Comparison of ENCODE assay signal across 8 cellular contexts in the genomic region with DNA sequence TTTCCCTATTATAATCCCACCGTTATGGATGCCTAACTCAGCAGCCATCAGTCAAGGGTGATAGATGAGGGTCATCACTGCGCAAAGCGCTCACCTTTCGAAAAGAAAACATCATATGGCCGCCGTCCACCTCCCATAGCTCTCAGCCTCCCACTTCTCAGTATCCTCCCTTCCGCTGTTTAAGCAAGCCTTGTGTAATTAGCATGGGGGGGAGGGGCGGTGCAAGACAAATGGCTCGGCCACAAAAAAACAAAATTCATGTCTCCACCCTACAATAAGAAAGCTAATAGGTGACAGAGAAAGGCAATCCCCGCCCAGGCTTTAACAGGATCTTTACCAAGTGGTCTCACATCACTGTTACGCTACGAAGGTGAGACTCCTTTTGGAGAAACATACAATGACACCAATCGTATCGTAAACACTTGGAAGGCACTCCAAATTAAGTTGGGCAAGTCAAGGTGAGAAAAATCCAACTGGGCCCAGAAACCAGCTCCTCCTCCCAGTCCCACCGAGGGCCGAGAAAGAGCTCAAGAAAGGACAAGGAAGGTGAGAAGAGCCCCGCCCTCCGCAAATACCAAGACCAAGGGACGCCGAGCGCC. TPM values are rescaled to one million over a fixed set of nuclear protein-coding genes. Genes with fewer than 3 reads are reported as not detected.
DNase-seq lines count a peak whose midpoint lies in the region; TF ChIP-seq lines count a peak whose summit lies in the region.

No MANE protein-coding gene starts in this region.

- H3K4me3 ChIP-seq in epithelial cell of proximal tubule (ENCODE audit: low read depth, low read length), result peak overlapping the region; percentile 84
- H3K4me3 ChIP-seq in thymus (ENCODE audit: low read length), result peak overlapping the region; percentile 49

- no peak for TF ChIP-seq CTCF in GM20000 (IDR thresholded peaks at IDR 0.05; ENCODE audit: extremely low read depth, missing control alignments)
- no peak for TF ChIP-seq CTCF in epithelial cell of proximal tubule (conservative IDR thresholded peaks at IDR 0.05; ENCODE audit: low read depth, low read length)

- DNase-seq in AG08396 (ENCODE audit: low spot score) (peak; percentile 48), GM20000 (ENCODE audit: low spot score) (peak; percentile 63), NCI-H345 (lab: John Stamatoyannopoulos, UW) (peak; percentile 14), epithelial cell of proximal tubule (ENCODE audit: low read depth) (no peak), myocyte (ENCODE audit: low read depth) (peak; percentile 39), superior temporal gyrus (ENCODE audit: extremely low spot score) (no peak)
- DNase-seq in activated CD8-positive, alpha-beta memory T cell treated with anti-CD3 and anti-CD28 coated beads, Interleukin-2, amount 50 U/mL, for 1 hour (ENCODE audit: extremely low read depth), result peak; percentile 48

- under 1% methylated on average over 21 of the region's 21 CpGs for WGBS in thymus

- peaks cover 26% of the 10 kb centered on the region for H3K4me1 ChIP-seq in thymus (ENCODE audit: control insufficient read depth, insufficient read depth, low read length)

- H3K27ac ChIP-seq in thymus (ENCODE audit: low read depth), result peak overlapping the region; percentile 83

- no peaks in the 10 kb centered on the region for H3K27me3 ChIP-seq in thymus (ENCODE audit: control insufficient read depth, insufficient read depth)

- no peaks in the 10 kb centered on the region for H3K9me3 ChIP-seq in thymus (ENCODE audit: control insufficient read depth)

- H3K36me3 ChIP-seq in thymus (ENCODE audit: control insufficient read depth, insufficient read depth), result peaks cover 32% of the 10 kb centered on the region

RNA-seq across cellular contexts. Expression of gene DDX39B, which starts 0.6 kb away (rescaled TPM):
- 304 and 669 TPM in 2 replicates for total RNA-seq in epithelial cell of proximal tubule
- total RNA-seq in myocyte, result 290 and 382 TPM in 2 replicates
- 247 TPM for polyA plus RNA-seq in myocyte (2012)
- polyA plus RNA-seq in thymus, result 761 TPM

RNA-seq across cellular contexts. Expression of gene ATP6V1G2, which starts 5.2 kb away (rescaled TPM):
- 0.14 and 0.52 TPM in 2 replicates for total RNA-seq in epithelial cell of proximal tubule
- total RNA-seq in myocyte, result 4.8 and 8.5 TPM in 2 replicates
- 5.4 TPM for polyA plus RNA-seq in myocyte (2012)
- polyA plus RNA-seq in thymus, result 2.5 TPM

RNA-seq across cellular contexts. Expression of gene NFKBIL1, which starts 6.2 kb away (rescaled TPM):
- total RNA-seq in epithelial cell of proximal tubule, result 11.8 and 17.8 TPM in 2 replicates
- total RNA-seq in myocyte, result 26.1 and 28.3 TPM in 2 replicates
- 25.6 TPM for polyA plus RNA-seq in myocyte (2012)
- 23.6 TPM for polyA plus RNA-seq in thymus

RNA-seq across cellular contexts. Expression of gene MCCD1, which starts 12.4 kb away (rescaled TPM):
- total RNA-seq in epithelial cell of proximal tubule, result not detected in 2 replicates
- not detected in 2 replicates for total RNA-seq in myocyte
- 0.10 TPM for polyA plus RNA-seq in myocyte (2012)
- not detected for polyA plus RNA-seq in thymus

RNA-seq across cellular contexts. Expression of gene LTA, which starts 30.9 kb away (rescaled TPM):
- total RNA-seq in epithelial cell of proximal tubule, result not detected in 2 replicates
- not detected in 2 replicates for total RNA-seq in myocyte
- 0.18 TPM for polyA plus RNA-seq in myocyte (2012)
- 2.2 TPM for polyA plus RNA-seq in thymus

Comparison
In these comparisons a context has a peak if more than half of its experiments do, and no peak if none do; other contexts are left out.
1. DNase-seq: peak in AG08396 (single experiment), GM20000 (single experiment), NCI-H345 (single experiment), activated CD8-positive, alpha-beta memory T cell treated with anti-CD3 and anti-CD28 coated beads, Interleukin-2, amount 50 U/mL, for 1 hour (single experiment) and myocyte (single experiment); none in epithelial cell of proximal tubule (single experiment) and superior temporal gyrus (single experiment).